ENCODE assay signal across 14 cellular contexts in the genomic region with DNA sequence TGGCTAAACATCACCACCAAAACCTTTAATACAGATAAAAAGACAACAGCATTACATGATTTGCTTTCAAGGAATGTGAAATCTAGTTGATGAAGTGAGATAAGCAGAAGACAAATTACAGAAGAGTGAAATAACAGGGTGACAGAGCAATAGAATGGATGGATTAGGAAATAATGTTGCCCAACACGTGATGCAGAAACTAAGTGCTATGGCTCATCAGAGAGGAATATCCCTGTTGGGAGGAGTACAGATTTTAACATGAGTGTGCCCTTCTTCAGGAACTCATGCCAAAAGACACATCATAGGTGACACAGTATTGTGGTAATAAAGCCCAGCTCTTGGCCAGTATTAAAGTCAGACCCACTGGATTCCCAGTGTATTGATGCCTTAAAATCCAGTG.
DNase-seq lines count a peak whose midpoint lies in the region; TF ChIP-seq lines count a peak whose summit lies in the region.
"Had no signal": no experiment of that assay in that cellular context is flagged by ENCODE, and none has a peak within 500 bp of the region (broad histone marks: within the 10 kb centered on the region; RNA-seq: fewer than 3 reads in every experiment).

No MANE protein-coding gene starts in this region.

- no peak overlapping the region for H3K4me3 Mint-ChIP-seq in type B pancreatic cell
- H3K4me3 Mint-ChIP-seq: activated naive CD4-positive, alpha-beta T cell treated with anti-CD3 and anti-CD28 coated beads, Interleukin-2, amount 10 ng/mL, durations not matched to agents 7 days and 5 days; central memory CD8-positive, alpha-beta T cell; nephron progenitor cell had no signal

- POLR2A ChIA-PET in RWPE1 (lab: Yijun Ruan, JAX; ENCODE audit: low non-redundant PET): no interaction called here

- DNase-seq in GM04504 (ENCODE audit: low read depth) (peak; percentile 47), RWPE1 (ENCODE audit: low spot score) (peak; percentile 76), fibroblast of the aortic adventitia (ENCODE audit: low read depth) (peak; percentile 94), type B pancreatic cell (ENCODE audit: extremely low spot score, unreplicated experiment) (no peak), NCI-H526 (lab: John Stamatoyannopoulos, UW) (no peak), GM13976 (ENCODE audit: low spot score) (no peak)
- no peak for DNase-seq in activated naive CD4-positive, alpha-beta T cell treated with anti-CD3 and anti-CD28 coated beads, Interleukin-2, amount 50 U/mL, for 16 hours
- DNase-seq: activated CD4-positive, CD25-positive, alpha-beta regulatory T cell; activated naive CD4-positive, alpha-beta T cell treated with anti-CD3 and anti-CD28 coated beads, Interleukin-2, amount 10 ng/mL, durations not matched to agents 7 days and 5 days; Caco-2; NCI-H1048; nephron progenitor cell; retina had no signal

- in situ Hi-C loops in GM13976 (cut with MboI; ENCODE audit: low sequenced_read_pairs, unreplicated experiment): no loop called here

- no peak overlapping the region for H3K4me3 ChIP-seq in fibroblast of the aortic adventitia (ENCODE audit: low read depth, low read length)

- CTCF ChIA-PET in RWPE1 (lab: Yijun Ruan, JAX): no interaction called here

- H3K9me3 Mint-ChIP-seq in type B pancreatic cell: no peaks in the 10 kb centered on the region
- H3K9me3 Mint-ChIP-seq: activated naive CD4-positive, alpha-beta T cell treated with anti-CD3 and anti-CD28 coated beads, Interleukin-2, amount 10 ng/mL, durations not matched to agents 7 days and 5 days; central memory CD8-positive, alpha-beta T cell; nephron progenitor cell had no signal

- H3K27ac Mint-ChIP-seq in type B pancreatic cell: peak overlapping the region; percentile 56
- H3K27ac Mint-ChIP-seq: activated naive CD4-positive, alpha-beta T cell treated with anti-CD3 and anti-CD28 coated beads, Interleukin-2, amount 10 ng/mL, durations not matched to agents 7 days and 5 days; nephron progenitor cell had no signal

- H3K36me3 Mint-ChIP-seq in type B pancreatic cell: no peaks in the 10 kb centered on the region
- H3K36me3 Mint-ChIP-seq: activated naive CD4-positive, alpha-beta T cell treated with anti-CD3 and anti-CD28 coated beads, Interleukin-2, amount 10 ng/mL, durations not matched to agents 7 days and 5 days had no signal

- no peak for TF ChIP-seq CTCF in RWPE1 (conservative IDR thresholded peaks at IDR 0.05; ENCODE audit: low read depth)
- TF ChIP-seq CTCF in fibroblast of the aortic adventitia (IDR thresholded peaks at IDR 0.05; ENCODE audit: insufficient read depth, low read length): no peak
- no peak for TF ChIP-seq CTCF in type B pancreatic cell (conservative IDR thresholded peaks at IDR 0.05)
- no peak for TF ChIP-seq CTCF in GM13976 (IDR thresholded peaks at IDR 0.05; ENCODE audit: borderline replicate concordance, control extremely low read depth, extremely low read depth, insufficient read depth, missing control alignments)

- no peaks in the 10 kb centered on the region for H3K4me1 Mint-ChIP-seq in type B pancreatic cell (ENCODE audit: unreplicated experiment)
- H3K4me1 Mint-ChIP-seq: activated naive CD4-positive, alpha-beta T cell treated with anti-CD3 and anti-CD28 coated beads, Interleukin-2, amount 10 ng/mL, durations not matched to agents 7 days and 5 days; central memory CD8-positive, alpha-beta T cell; nephron progenitor cell had no signal

- H3K27me3 Mint-ChIP-seq in type B pancreatic cell: peaks cover 3% of the 10 kb centered on the region
- H3K27me3 Mint-ChIP-seq: activated naive CD4-positive, alpha-beta T cell treated with anti-CD3 and anti-CD28 coated beads, Interleukin-2, amount 10 ng/mL, durations not matched to agents 7 days and 5 days had no signal

- H3K27ac ChIP-seq in RWPE1: no peak overlapping the region

Comparison
In these comparisons a context has a peak if more than half of its experiments do, and no peak if none do; other contexts are left out.
1. DNase-seq: peak in GM04504 (single experiment), RWPE1 (single experiment) and fibroblast of the aortic adventitia (single experiment); none in type B pancreatic cell (single experiment), NCI-H526 (0 of 2), GM13976 (single experiment) and activated naive CD4-positive, alpha-beta T cell treated with anti-CD3 and anti-CD28 coated beads, Interleukin-2, amount 50 U/mL, for 16 hours (single experiment).